ENCODE assay signal across 22 cellular contexts in genomic region chr3:185750015-185750414, GRCh38.
DNase-seq lines count a peak whose midpoint lies in the region; ATAC-seq and TF ChIP-seq lines count a peak whose summit lies in the region.
"Had no signal": no experiment of that assay in that cellular context is flagged by ENCODE, and none has a peak within 500 bp of the region (broad histone marks: within the 10 kb centered on the region; RNA-seq: fewer than 3 reads in every experiment).

No MANE protein-coding gene starts in this region.

- ATAC-seq in GM19455 (IDR thresholded peaks at IDR 0.05; ENCODE audit: unreplicated experiment) = no peak
- ATAC-seq: A549, Right ventricle myocardium inferior had no signal

- H3K9me3 Mint-ChIP-seq in endodermal cell (peaks cover 6% of the 10 kb centered on the region), mesothelial cell of epicardium (no peaks in the 10 kb centered on the region), type B pancreatic cell (peaks cover 7% of the 10 kb centered on the region)

- 93% methylated on average over 1 of the region's 1 CpG; no CpG with 5 or more reads in 1 of the 2 experiments for WGBS in endodermal cell (ENCODE audit: insufficient coverage in 1 of 2, insufficient read length in 1 of 2), 2 experiments

- H3K36me3 Mint-ChIP-seq in endodermal cell (ENCODE audit: low read depth) = peaks cover 30% of the 10 kb centered on the region
- peaks cover 28% of the 10 kb centered on the region for H3K36me3 Mint-ChIP-seq in mesothelial cell of epicardium
- peaks cover 31% of the 10 kb centered on the region for H3K36me3 Mint-ChIP-seq in type B pancreatic cell

- no peaks in the 10 kb centered on the region for H3K36me3 ChIP-seq in Peyer's patch
- H3K36me3 ChIP-seq in endodermal cell (ENCODE audit: control insufficient read depth, insufficient read depth, low read length) = peaks cover 32% of the 10 kb centered on the region
- H3K36me3 ChIP-seq: HAP-1 had no signal

- DNase-seq in Peyer's patch = no peak
- peak; percentile 37 for DNase-seq in endodermal cell
- no peak for DNase-seq in mesothelial cell of epicardium (ENCODE audit: low spot score in 2 of 2, unreplicated experiment in 2 of 2)
- no peak for DNase-seq in type B pancreatic cell (ENCODE audit: extremely low spot score, unreplicated experiment)
- no peak for DNase-seq in activated naive CD4-positive, alpha-beta T cell treated with Interleukin-2 at 50 U/mL for 16 hours
- no peak for DNase-seq in C1 segment of cervical spinal cord (lab: John Stamatoyannopoulos, UW)
- DNase-seq: EL, GF-D8, IMR-90, NCI-H1092 treated with DMSO at 0.1 percent for 48 hours, NCI-H1436 treated with DMSO at 0.1 percent for 48 hours, NCI-H1930, NCI-H510A treated with DMSO at 0.1 percent for 48 hours, NCI-H82 had no signal

- H3K4me1 ChIP-seq in Peyer's patch (peaks cover 0 to 26% (median 0%) of the 10 kb centered on the region in 4 donors), endodermal cell (ENCODE audit: control insufficient read depth, insufficient read depth, low read length) (peaks cover 7% of the 10 kb centered on the region)

- H3K27me3 ChIP-seq in Peyer's patch (no peaks in the 10 kb centered on the region), endodermal cell (ENCODE audit: control insufficient read depth, insufficient read depth, low read length, poor library complexity, severe bottlenecking) (no peaks in the 10 kb centered on the region)
- H3K27me3 ChIP-seq: SJSA1 had no signal

- H3K9me3 ChIP-seq in Peyer's patch (no peaks in the 10 kb centered on the region), endodermal cell (ENCODE audit: control insufficient read depth, low read length) (peaks cover 2% of the 10 kb centered on the region)
- H3K9me3 ChIP-seq: A549, SJSA1 had no signal

- no peak overlapping the region for H3K9ac ChIP-seq in endodermal cell (ENCODE audit: extremely low read depth, low read length, poor library complexity, severe bottlenecking)
- H3K9ac ChIP-seq: KMS-11 had no signal

- H3K27ac ChIP-seq in Peyer's patch = peak overlapping the region in 3 of 4 donors; percentile 5 to 31 (median 20)
- H3K27ac ChIP-seq in endodermal cell (ENCODE audit: low read depth, low read length) = no peak overlapping the region
- H3K27ac ChIP-seq: A549, HL-60, KMS-11, SJSA1 had no signal

- TF ChIP-seq POLR2A in Peyer's patch (IDR thresholded peaks at IDR 0.05) = no peak

- no peak for TF ChIP-seq CTCF in Peyer's patch (IDR thresholded peaks at IDR 0.05)
- TF ChIP-seq CTCF in endodermal cell (conservative IDR thresholded peaks at IDR 0.05) = no peak
- no peak for TF ChIP-seq CTCF in mesothelial cell of epicardium (IDR thresholded peaks at IDR 0.05; ENCODE audit: unreplicated experiment)
- TF ChIP-seq CTCF in type B pancreatic cell (conservative IDR thresholded peaks at IDR 0.05) = no peak

- peaks cover 43% of the 10 kb centered on the region for H3K4me1 Mint-ChIP-seq in endodermal cell
- H3K4me1 Mint-ChIP-seq in mesothelial cell of epicardium = peaks cover 34% of the 10 kb centered on the region
- H3K4me1 Mint-ChIP-seq in type B pancreatic cell (ENCODE audit: unreplicated experiment) = peaks cover 49% of the 10 kb centered on the region

- H3K27ac Mint-ChIP-seq in endodermal cell = no peak overlapping the region
- peak overlapping the region; percentile 18 for H3K27ac Mint-ChIP-seq in mesothelial cell of epicardium
- H3K27ac Mint-ChIP-seq in type B pancreatic cell = peak overlapping the region; percentile 73
- H3K27ac Mint-ChIP-seq: B cell had no signal

- H3K4me3 Mint-ChIP-seq in endodermal cell (no peak overlapping the region), mesothelial cell of epicardium (no peak overlapping the region), type B pancreatic cell (no peak overlapping the region)
- H3K4me3 Mint-ChIP-seq: B cell had no signal

- H3K27me3 Mint-ChIP-seq in endodermal cell (ENCODE audit: insufficient read depth) (no peaks in the 10 kb centered on the region), mesothelial cell of epicardium (ENCODE audit: low read depth) (no peaks in the 10 kb centered on the region), type B pancreatic cell (no peaks in the 10 kb centered on the region)

- H3K4me3 ChIP-seq in Peyer's patch = no peak overlapping the region
- no peak overlapping the region for H3K4me3 ChIP-seq in endodermal cell (ENCODE audit: low read length)
- H3K4me3 ChIP-seq: A549, HAP-1, SJSA1 had no signal
